In the genomic region with DNA sequence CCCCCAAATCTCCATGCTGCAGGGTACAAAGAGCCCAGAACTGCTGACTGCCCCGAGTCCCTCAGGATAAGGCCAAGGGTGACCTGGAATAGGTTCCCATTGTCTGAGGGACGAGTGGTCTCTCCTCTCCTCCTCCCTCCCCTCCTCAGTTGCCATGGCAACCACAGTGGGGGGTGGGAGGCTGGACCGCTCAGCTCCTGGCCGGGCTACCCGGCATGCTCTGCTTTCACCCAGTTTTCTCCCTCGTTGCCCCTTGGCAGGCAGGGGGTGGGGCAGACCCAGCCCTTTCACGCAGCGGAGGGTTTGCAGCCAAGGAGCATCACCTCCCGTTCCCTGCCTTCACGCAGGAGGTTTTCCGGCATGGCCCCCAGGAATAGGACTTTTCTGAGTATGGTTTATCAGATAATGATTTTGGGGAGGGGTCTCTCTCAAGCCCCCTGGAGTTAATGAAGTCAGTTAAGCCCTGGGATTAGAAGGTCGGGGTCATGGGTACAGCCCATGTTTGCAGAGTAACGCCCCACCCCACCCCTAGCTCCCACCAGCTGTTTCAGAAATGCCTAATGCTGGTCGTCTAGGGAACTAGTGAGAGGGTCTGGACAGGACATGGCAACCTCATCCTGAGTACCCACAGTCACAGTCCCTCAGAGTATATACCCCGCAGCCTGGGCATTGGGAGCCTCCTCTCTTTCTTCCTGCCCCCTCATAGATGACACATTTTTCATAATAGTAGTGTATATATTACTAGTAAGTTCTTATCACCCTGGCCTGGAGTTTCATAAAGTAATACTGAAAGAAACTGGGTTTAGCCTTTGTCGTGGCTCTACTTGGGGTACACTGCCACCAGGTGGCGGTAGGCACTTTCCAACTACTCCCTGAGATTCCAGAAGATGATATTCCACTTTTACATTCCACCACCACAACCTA, we compare ENCODE assay signal across 8 cellular contexts. TPM values are rescaled to one million over a fixed set of nuclear protein-coding genes. Genes with fewer than 3 reads are reported as not detected.
DNase-seq lines count a peak whose midpoint lies in the region; ATAC-seq and TF ChIP-seq lines count a peak whose summit lies in the region.

No MANE protein-coding gene starts in this region.

- peak overlapping the region; percentile 26 to 73 (median 69) for H3K27ac Mint-ChIP-seq in nephron
- no peak overlapping the region for H3K27ac Mint-ChIP-seq in naive thymus-derived CD4-positive, alpha-beta T cell

- H3K79me2 ChIP-seq in PC-9 (ENCODE audit: low read depth) = no peaks in the 10 kb centered on the region

- H3K27me3 ChIP-seq in PC-9 (ENCODE audit: insufficient read depth, low read depth) = no peaks in the 10 kb centered on the region
- H3K27me3 ChIP-seq in naive thymus-derived CD4-positive, alpha-beta T cell (ENCODE audit: control insufficient read depth in 2 of 2, insufficient read depth in 2 of 2, low read length in 2 of 2) = no peaks in the 10 kb centered on the region

- peaks cover 6% of the 10 kb centered on the region; the same call in 1 of the 2 replicates for H3F3A ChIP-seq in PC-9 (ENCODE audit: insufficient read depth, low read depth)

- no peaks in the 10 kb centered on the region for H3K4me1 ChIP-seq in PC-9 (replicated peaks; ENCODE audit: insufficient read depth)
- no peaks in the 10 kb centered on the region for H3K4me1 ChIP-seq in naive thymus-derived CD4-positive, alpha-beta T cell (ENCODE audit: control insufficient read depth in 2 of 2, insufficient read depth in 2 of 2, low read length in 2 of 2)

- POLR2A ChIA-PET in PC-9 (lab: Charles Lee; ENCODE audit: unreplicated experiment) = no interaction called here
- POLR2A ChIA-PET in naive thymus-derived CD4-positive, alpha-beta T cell (lab: Charles Lee) = interaction anchor here (0.6 kb wide), 1 partner anchor 429 kb away, joined by 3 read pairs; no protein-coding TSS in a partner anchor

- H3K36me3 Mint-ChIP-seq in nephron (ENCODE audit: low read depth) = no peaks in the 10 kb centered on the region
- H3K36me3 Mint-ChIP-seq in naive thymus-derived CD4-positive, alpha-beta T cell = no peaks in the 10 kb centered on the region

- intact Hi-C loops in PC-9 (cut with micrococcal nuclease; ENCODE audit: unreplicated experiment) = loop anchor here (1.0 to 2.0 kb wide), 5 partner anchors 31 to 291 kb away; no protein-coding TSS in a partner anchor
- intact Hi-C loops in naive thymus-derived CD4-positive, alpha-beta T cell (cut with micrococcal nuclease) = no loop called here

- no peaks in the 10 kb centered on the region for H3K9me3 ChIP-seq in PC-9 (ENCODE audit: insufficient read depth, low read depth)
- no peaks in the 10 kb centered on the region for H3K9me3 ChIP-seq in naive thymus-derived CD4-positive, alpha-beta T cell (ENCODE audit: control insufficient read depth in 2 of 3, low read length in 3 of 3)

- no peak overlapping the region for H3K27ac ChIP-seq in PC-9
- H3K27ac ChIP-seq in naive thymus-derived CD4-positive, alpha-beta T cell (ENCODE audit: low read depth, low read length) = no peak overlapping the region

- ATAC-seq in naive thymus-derived CD4-positive, alpha-beta T cell = no peak
- ATAC-seq in HG03571 (IDR thresholded peaks at IDR 0.05; ENCODE audit: unreplicated experiment) = no peak

- H3K27me3 Mint-ChIP-seq in nephron (ENCODE audit: low read depth) = peaks cover 49% of the 10 kb centered on the region
- peaks cover 20 to 61% (median 35%) of the 10 kb centered on the region in 5 donors for H3K27me3 Mint-ChIP-seq in naive thymus-derived CD4-positive, alpha-beta T cell

- TF ChIP-seq CTCF in PC-9 (conservative IDR thresholded peaks at IDR 0.05) (peak; percentile 81), epithelial cell of esophagus (IDR thresholded peaks at IDR 0.05; ENCODE audit: insufficient read depth, low read depth, low read length, missing control alignments) (peak; percentile 85), nephron (IDR thresholded peaks at IDR 0.05; ENCODE audit: unreplicated experiment in 3 of 3) (peak; percentile 63 to 81 (median 70))

- H3K4me2 ChIP-seq in PC-9 = no peak overlapping the region

- no peaks in the 10 kb centered on the region for H3K9me3 Mint-ChIP-seq in nephron
- H3K9me3 Mint-ChIP-seq in naive thymus-derived CD4-positive, alpha-beta T cell = peaks cover 0 to 3% (median 0%) of the 10 kb centered on the region in 11 donors

- no TSS peak for BruUV-seq in PC-9 (replicated peaks; lab: Mats Ljungman, UMichigan)

- CTCF ChIA-PET in PC-9 (lab: Charles Lee) = interaction anchor here (0.8 to 1.2 kb wide), 2 partner anchors 31 to 215 kb away, joined by 3 to 4 read pairs; no protein-coding TSS in a partner anchor
- CTCF ChIA-PET in naive thymus-derived CD4-positive, alpha-beta T cell (lab: Charles Lee) = no interaction called here

- H3K9me2 ChIP-seq in PC-9 (ENCODE audit: insufficient read depth) = no peaks in the 10 kb centered on the region

- H3K4me3 Mint-ChIP-seq in nephron = peak overlapping the region in 1 of 3 experiments; percentile 32
- H3K4me3 Mint-ChIP-seq in naive thymus-derived CD4-positive, alpha-beta T cell = no peak overlapping the region

- H3K4me3 ChIP-seq in PC-9 (no peak overlapping the region), epithelial cell of esophagus (ENCODE audit: low read length) (no peak overlapping the region)
- no peak overlapping the region for H3K4me3 ChIP-seq in naive thymus-derived CD4-positive, alpha-beta T cell (ENCODE audit: low read length)

- H3K36me3 ChIP-seq in PC-9 (ENCODE audit: low read depth) = no peaks in the 10 kb centered on the region
- H3K36me3 ChIP-seq in naive thymus-derived CD4-positive, alpha-beta T cell (ENCODE audit: control insufficient read depth in 2 of 3, insufficient read depth in 3 of 3, low read length in 3 of 3) = no peaks in the 10 kb centered on the region

- H2AFZ ChIP-seq in PC-9 = no peak overlapping the region

- H3K4me1 Mint-ChIP-seq in nephron = peaks cover 23% of the 10 kb centered on the region
- H3K4me1 Mint-ChIP-seq in naive thymus-derived CD4-positive, alpha-beta T cell = no peaks in the 10 kb centered on the region

- H4K20me1 ChIP-seq in PC-9 (ENCODE audit: insufficient read depth) = no peaks in the 10 kb centered on the region

- DNase-seq in NCI-H1417 (lab: John Stamatoyannopoulos, UW) (peak; percentile 29 to 85 (median 64)), NCI-H1417 treated with DMSO at 0.1 percent for 48 hours (lab: John Stamatoyannopoulos, UW) (no peak), HPDE6-E6E7 (ENCODE audit: extremely low spot score) (peak; percentile 44), PC-9 (peak in 1 of 2 experiments; percentile 64), epithelial cell of esophagus (ENCODE audit: low read depth) (peak; percentile 62)
- DNase-seq in naive thymus-derived CD4-positive, alpha-beta T cell = no peak

RNA-seq across cellular contexts. Expression of a gene that starts 20.7 kb away (rescaled TPM):
- not detected in 2 replicates for total RNA-seq in PC-9 (2021)
- total RNA-seq in naive thymus-derived CD4-positive, alpha-beta T cell = 1 to 10 TPM in 3 of 5 experiments, under 1 TPM in 1, not detected in 1; 0.53 to 2.4 (median 1.2) TPM
- polyA plus RNA-seq in naive thymus-derived CD4-positive, alpha-beta T cell = not detected

RNA-seq across cellular contexts. Expression of a gene that starts 30.3 kb away (rescaled TPM):
- not detected in 2 replicates for total RNA-seq in PC-9 (2021)
- 1 to 10 TPM in 2 of 5 experiments, not detected in 3; 5.1 to 5.2 TPM for total RNA-seq in naive thymus-derived CD4-positive, alpha-beta T cell
- polyA plus RNA-seq in naive thymus-derived CD4-positive, alpha-beta T cell = not detected

RNA-seq across cellular contexts. Expression of a gene that starts 36.9 kb away (rescaled TPM):
- 26.7 and 31.1 TPM in 2 replicates for total RNA-seq in PC-9 (2021)
- 1 to 10 TPM in 1 of 5 experiments, under 1 TPM in 3, not detected in 1; 0.27 to 2.2 (median 0.49) TPM for total RNA-seq in naive thymus-derived CD4-positive, alpha-beta T cell
- not detected for polyA plus RNA-seq in naive thymus-derived CD4-positive, alpha-beta T cell

RNA-seq across cellular contexts. Expression of a gene that starts 37.3 kb away (rescaled TPM):
- total RNA-seq in PC-9 (2021) = not detected in 2 replicates
- total RNA-seq in naive thymus-derived CD4-positive, alpha-beta T cell = 1 to 10 TPM in 3 of 5 experiments, under 1 TPM in 1, not detected in 1; 0.34 to 3.5 (median 2.8) TPM
- polyA plus RNA-seq in naive thymus-derived CD4-positive, alpha-beta T cell = not detected

Comparison
In these comparisons a context has a peak if more than half of its experiments do, and no peak if none do; other contexts are left out.
1. DNase-seq: peak in NCI-H1417 (3 of 3), HPDE6-E6E7 (single experiment) and epithelial cell of esophagus (single experiment); none in NCI-H1417 treated with DMSO at 0.1 percent for 48 hours (single experiment) and naive thymus-derived CD4-positive, alpha-beta T cell (0 of 9).
2. H3K27ac Mint-ChIP-seq: peak in nephron (3 of 3); none in naive thymus-derived CD4-positive, alpha-beta T cell (0 of 9).
3. Peak in every context shown above with its lines, with median percentiles within 50 percentile points of each other: CTCF ChIP-seq.